Comparison of ENCODE assay signal across 2 cellular contexts in the genomic region with DNA sequence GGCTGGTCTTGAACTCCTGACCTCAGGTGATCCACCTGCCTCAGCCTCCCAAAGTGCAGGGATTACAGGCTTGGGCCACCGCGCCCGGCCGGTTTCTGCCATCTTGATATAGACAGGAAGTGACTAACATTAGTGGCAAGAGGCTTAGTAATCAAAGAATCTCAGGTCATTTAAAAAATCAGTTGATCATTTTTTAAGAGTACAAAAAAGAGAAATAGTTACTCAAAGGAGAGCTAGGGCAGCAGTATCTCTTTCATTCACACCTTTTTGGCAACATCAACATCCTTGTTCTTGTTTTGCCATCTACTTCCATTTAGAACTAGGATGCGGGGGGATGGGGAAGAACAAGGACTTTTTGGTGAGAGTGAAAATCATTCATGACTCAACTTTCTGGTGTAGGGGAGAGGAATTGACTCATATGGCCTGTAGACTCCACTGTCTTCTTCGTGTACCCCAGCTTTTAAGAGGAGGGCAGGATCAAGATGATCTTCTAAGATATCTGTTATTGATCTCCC.
A peak's percentile ranks its signal among the peaks of the same experiment; 100 is the strongest.
TF ChIP-seq lines count a peak whose summit lies in the region.

No MANE protein-coding gene starts in this region.

TF ChIP-seq in SK-N-SH treated with all-trans-retinoic acid at 6 μM for 48 hours, 23 proteins besides CTCF, POLR2A, EP300 and RAD21:
- TF ChIP-seq PPARA (CRISPR knock-in tag; IDR thresholded peaks at IDR 0.05; ENCODE audit: borderline replicate concordance) (no peak), TOX (CRISPR knock-in tag; IDR thresholded peaks at IDR 0.05; ENCODE audit: borderline replicate concordance) (0 out of 2 replicates have a peak, but pooled peaks have one; percentile 34)

TF ChIP-seq in K562, 482 proteins besides CTCF, POLR2A, EP300 and RAD21:
- 0 out of 2 replicates have a peak, but pooled peaks have one; percentile 58 for TF ChIP-seq ZNF589 (CRISPR knock-in tag; IDR thresholded peaks at IDR 0.05; ENCODE audit: low read depth)
- peak; percentile 81; the same call in 1 of the 2 replicates for TF ChIP-seq DPF2 (IDR thresholded peaks at IDR 0.05)
- 0 out of 2 replicates have a peak, but pooled peaks have one; percentile 26 for TF ChIP-seq CTBP1 (IDR thresholded peaks at IDR 0.05; ENCODE audit: borderline replicate concordance)
- TF ChIP-seq, protein P1, sequence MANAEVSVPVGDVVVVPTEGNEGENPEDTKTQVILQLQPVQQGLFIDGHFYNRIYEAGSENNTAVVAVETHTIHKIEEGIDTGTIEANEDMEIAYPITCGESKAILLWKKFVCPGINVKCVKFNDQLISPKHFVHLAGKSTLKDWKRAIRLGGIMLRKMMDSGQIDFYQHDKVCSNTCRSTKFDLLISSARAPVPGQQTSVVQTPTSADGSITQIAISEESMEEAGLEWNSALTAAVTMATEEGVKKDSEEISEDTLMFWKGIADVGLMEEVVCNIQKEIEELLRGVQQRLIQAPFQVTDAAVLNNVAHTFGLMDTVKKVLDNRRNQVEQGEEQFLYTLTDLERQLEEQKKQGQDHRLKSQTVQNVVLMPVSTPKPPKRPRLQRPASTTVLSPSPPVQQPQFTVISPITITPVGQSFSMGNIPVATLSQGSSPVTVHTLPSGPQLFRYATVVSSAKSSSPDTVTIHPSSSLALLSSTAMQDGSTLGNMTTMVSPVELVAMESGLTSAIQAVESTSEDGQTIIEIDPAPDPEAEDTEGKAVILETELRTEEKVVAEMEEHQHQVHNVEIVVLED (CRISPR knock-in tag; IDR thresholded peaks at IDR 0.05) = no peak
- TF ChIP-seq ZBTB2 (IDR thresholded peaks at IDR 0.05) = peak; percentile 63; the same call in 1 of the 2 replicates
- TF ChIP-seq, protein P2, sequence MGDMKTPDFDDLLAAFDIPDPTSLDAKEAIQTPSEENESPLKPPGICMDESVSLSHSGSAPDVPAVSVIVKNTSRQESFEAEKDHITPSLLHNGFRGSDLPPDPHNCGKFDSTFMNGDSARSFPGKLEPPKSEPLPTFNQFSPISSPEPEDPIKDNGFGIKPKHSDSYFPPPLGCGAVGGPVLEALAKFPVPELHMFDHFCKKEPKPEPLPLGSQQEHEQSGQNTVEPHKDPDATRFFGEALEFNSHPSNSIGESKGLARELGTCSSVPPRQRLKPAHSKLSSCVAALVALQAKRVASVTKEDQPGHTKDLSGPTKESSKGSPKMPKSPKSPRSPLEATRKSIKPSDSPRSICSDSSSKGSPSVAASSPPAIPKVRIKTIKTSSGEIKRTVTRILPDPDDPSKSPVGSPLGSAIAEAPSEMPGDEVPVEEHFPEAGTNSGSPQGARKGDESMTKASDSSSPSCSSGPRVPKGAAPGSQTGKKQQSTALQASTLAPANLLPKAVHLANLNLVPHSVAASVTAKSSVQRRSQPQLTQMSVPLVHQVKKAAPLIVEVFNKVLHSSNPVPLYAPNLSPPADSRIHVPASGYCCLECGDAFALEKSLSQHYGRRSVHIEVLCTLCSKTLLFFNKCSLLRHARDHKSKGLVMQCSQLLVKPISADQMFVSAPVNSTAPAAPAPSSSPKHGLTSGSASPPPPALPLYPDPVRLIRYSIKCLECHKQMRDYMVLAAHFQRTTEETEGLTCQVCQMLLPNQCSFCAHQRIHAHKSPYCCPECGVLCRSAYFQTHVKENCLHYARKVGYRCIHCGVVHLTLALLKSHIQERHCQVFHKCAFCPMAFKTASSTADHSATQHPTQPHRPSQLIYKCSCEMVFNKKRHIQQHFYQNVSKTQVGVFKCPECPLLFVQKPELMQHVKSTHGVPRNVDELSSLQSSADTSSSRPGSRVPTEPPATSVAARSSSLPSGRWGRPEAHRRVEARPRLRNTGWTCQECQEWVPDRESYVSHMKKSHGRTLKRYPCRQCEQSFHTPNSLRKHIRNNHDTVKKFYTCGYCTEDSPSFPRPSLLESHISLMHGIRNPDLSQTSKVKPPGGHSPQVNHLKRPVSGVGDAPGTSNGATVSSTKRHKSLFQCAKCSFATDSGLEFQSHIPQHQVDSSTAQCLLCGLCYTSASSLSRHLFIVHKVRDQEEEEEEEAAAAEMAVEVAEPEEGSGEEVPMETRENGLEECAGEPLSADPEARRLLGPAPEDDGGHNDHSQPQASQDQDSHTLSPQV (IDR thresholded peaks at IDR 0.05) = peak; percentile 60; the same call in 1 of the 2 replicates
- peak; percentile 59; the same call in 1 of the 2 replicates for TF ChIP-seq SMARCC2 (IDR thresholded peaks at IDR 0.05; ENCODE audit: low read depth)
- 0 out of 2 replicates have a peak, but pooled peaks have one; percentile 42 for TF ChIP-seq JUN (IDR thresholded peaks at IDR 0.05; ENCODE audit: borderline replicate concordance, low read depth, low read length)
- TF ChIP-seq JUN (CRISPR knock-in tag; IDR thresholded peaks at IDR 0.05; ENCODE audit: borderline replicate concordance) = no peak
- TF ChIP-seq CBFA2T2 (conservative IDR thresholded peaks at IDR 0.05) = no peak
- no peak for TF ChIP-seq ARID2 (IDR thresholded peaks at IDR 0.05)
- 0 out of 4 replicates have a peak, but pooled peaks of 1 of the 2 experiments have one; percentile 28 for TF ChIP-seq FOXK2 (conservative IDR thresholded peaks at IDR 0.05 in 1 of 2, IDR thresholded peaks at IDR 0.05 in 1 of 2; ENCODE audit: low read depth in 2 of 2)
- TF ChIP-seq ZNF224 (CRISPR knock-in tag; IDR thresholded peaks at IDR 0.05) = no peak
- TF ChIP-seq SMARCE1 (IDR thresholded peaks at IDR 0.05) = peak; percentile 74; the same call in 1 of the 2 replicates
- peak; percentile 92 for TF ChIP-seq FOSL1 (tag; conservative IDR thresholded peaks at IDR 0.05)
- no peak for TF ChIP-seq ZNF282 (CRISPR knock-in tag; IDR thresholded peaks at IDR 0.05)
- TF ChIP-seq SMARCA4 (IDR thresholded peaks at IDR 0.05) = peak; percentile 73
- TF ChIP-seq, protein P3, sequence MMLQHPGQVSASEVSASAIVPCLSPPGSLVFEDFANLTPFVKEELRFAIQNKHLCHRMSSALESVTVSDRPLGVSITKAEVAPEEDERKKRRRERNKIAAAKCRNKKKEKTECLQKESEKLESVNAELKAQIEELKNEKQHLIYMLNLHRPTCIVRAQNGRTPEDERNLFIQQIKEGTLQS (IDR thresholded peaks at IDR 0.05) = peak; percentile 85
- TF ChIP-seq, protein P3 (CRISPR knock-in tag; conservative IDR thresholded peaks at IDR 0.05) = no peak
- TF ChIP-seq JUND (IDR thresholded peaks at IDR 0.05; ENCODE audit: borderline replicate concordance, low read depth, low read length) = peak; percentile 65
- peak; percentile 60; the same call in 2 of the 3 replicates for TF ChIP-seq JUND (tag; IDR thresholded peaks at IDR 0.05; ENCODE audit: borderline replicate concordance, low read depth, low read length)
- TF ChIP-seq NR2C1 (IDR thresholded peaks at IDR 0.05) = no peak
- TF ChIP-seq NR2C1 (tag; IDR thresholded peaks at IDR 0.05) = 0 out of 2 replicates have a peak, but pooled peaks have one; percentile 15
- TF ChIP-seq MAFK (IDR thresholded peaks at IDR 0.05; ENCODE audit: low read length) = peak; percentile 32; the same call in 1 of the 2 replicates
- 0 out of 2 replicates have a peak, but pooled peaks have one; percentile 38 for TF ChIP-seq ZNF584 (CRISPR knock-in tag; IDR thresholded peaks at IDR 0.05; ENCODE audit: low read depth)
- TF ChIP-seq GATAD2B (IDR thresholded peaks at IDR 0.05; ENCODE audit: borderline replicate concordance) = no peak
- no peak for TF ChIP-seq TRIM24 (IDR thresholded peaks at IDR 0.05)
- TF ChIP-seq ETV5 (CRISPR knock-in tag; IDR thresholded peaks at IDR 0.05; ENCODE audit: low read depth) = 0 out of 2 replicates have a peak, but pooled peaks have one; percentile 52
- peak; percentile 71 for TF ChIP-seq ARID1B (IDR thresholded peaks at IDR 0.05)
- TF ChIP-seq, protein P4, sequence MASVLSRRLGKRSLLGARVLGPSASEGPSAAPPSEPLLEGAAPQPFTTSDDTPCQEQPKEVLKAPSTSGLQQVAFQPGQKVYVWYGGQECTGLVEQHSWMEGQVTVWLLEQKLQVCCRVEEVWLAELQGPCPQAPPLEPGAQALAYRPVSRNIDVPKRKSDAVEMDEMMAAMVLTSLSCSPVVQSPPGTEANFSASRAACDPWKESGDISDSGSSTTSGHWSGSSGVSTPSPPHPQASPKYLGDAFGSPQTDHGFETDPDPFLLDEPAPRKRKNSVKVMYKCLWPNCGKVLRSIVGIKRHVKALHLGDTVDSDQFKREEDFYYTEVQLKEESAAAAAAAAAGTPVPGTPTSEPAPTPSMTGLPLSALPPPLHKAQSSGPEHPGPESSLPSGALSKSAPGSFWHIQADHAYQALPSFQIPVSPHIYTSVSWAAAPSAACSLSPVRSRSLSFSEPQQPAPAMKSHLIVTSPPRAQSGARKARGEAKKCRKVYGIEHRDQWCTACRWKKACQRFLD (CRISPR knock-in tag; IDR thresholded peaks at IDR 0.05) = 0 out of 2 replicates have a peak, but pooled peaks have one; percentile 42
- TF ChIP-seq ZNF780A (CRISPR knock-in tag; IDR thresholded peaks at IDR 0.05) = no peak
- 0 out of 2 replicates have a peak, but pooled peaks have one; percentile 56 for TF ChIP-seq ZEB2 (IDR thresholded peaks at IDR 0.05)
- no peak for TF ChIP-seq GTF2B (IDR thresholded peaks at IDR 0.05; ENCODE audit: extremely low read depth, insufficient read length)
- no peak for TF ChIP-seq TAF1 (IDR thresholded peaks at IDR 0.05; ENCODE audit: control insufficient read depth, extremely low read depth, insufficient read depth, low read length, severe bottlenecking)
- peak; percentile 35; the same call in 1 of the 2 replicates for TF ChIP-seq GABPA (tag; conservative IDR thresholded peaks at IDR 0.05; ENCODE audit: low read depth)
- TF ChIP-seq KLF6 (CRISPR knock-in tag; IDR thresholded peaks at IDR 0.05; ENCODE audit: borderline replicate concordance) = 0 out of 2 replicates have a peak, but pooled peaks have one; percentile 29
- TF ChIP-seq LEF1 (IDR thresholded peaks at IDR 0.05) = peak; percentile 40; the same call in 1 of the 2 replicates
- TF ChIP-seq, protein P5, sequence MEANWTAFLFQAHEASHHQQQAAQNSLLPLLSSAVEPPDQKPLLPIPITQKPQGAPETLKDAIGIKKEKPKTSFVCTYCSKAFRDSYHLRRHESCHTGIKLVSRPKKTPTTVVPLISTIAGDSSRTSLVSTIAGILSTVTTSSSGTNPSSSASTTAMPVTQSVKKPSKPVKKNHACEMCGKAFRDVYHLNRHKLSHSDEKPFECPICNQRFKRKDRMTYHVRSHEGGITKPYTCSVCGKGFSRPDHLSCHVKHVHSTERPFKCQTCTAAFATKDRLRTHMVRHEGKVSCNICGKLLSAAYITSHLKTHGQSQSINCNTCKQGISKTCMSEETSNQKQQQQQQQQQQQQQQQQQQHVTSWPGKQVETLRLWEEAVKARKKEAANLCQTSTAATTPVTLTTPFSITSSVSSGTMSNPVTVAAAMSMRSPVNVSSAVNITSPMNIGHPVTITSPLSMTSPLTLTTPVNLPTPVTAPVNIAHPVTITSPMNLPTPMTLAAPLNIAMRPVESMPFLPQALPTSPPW (CRISPR knock-in tag; IDR thresholded peaks at IDR 0.05) = peak; percentile 24; the same call in 1 of the 2 replicates
